In the genomic region with DNA sequence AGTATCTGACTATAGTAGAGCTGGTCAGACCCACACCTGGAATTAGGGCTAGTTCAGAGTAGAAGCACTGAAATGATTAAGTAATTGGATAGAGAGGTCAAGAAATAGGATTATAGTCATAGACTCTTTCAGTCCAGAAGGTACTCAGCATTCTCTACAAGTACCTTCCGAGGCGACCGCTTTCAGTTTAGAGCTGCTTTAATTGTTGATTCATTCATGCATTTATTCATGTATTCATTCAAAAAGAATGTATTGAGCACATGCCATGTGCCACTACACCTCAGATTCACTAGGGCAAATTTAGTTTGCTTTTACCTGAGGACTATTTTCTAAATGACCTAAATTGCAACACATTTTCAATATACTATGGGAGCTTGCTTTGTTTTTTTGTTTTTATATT, we compare ENCODE assay signal across 11 cellular contexts. TPM values are rescaled to one million over a fixed set of nuclear protein-coding genes. Genes with fewer than 3 reads are reported as not detected.
DNase-seq lines count a peak whose midpoint lies in the region; ATAC-seq and TF ChIP-seq lines count a peak whose summit lies in the region.
"Had no signal": no experiment of that assay in that cellular context is flagged by ENCODE, and none has a peak within 500 bp of the region (broad histone marks: within the 10 kb centered on the region; RNA-seq: fewer than 3 reads in every experiment).

No MANE protein-coding gene starts in this region.

- no peak overlapping the region for H2BK5ac ChIP-seq in trophoblast cell (ENCODE audit: low read depth, low read length, poor library complexity)

- no peak overlapping the region for H3K4me2 ChIP-seq in trophoblast cell (ENCODE audit: low read length)

- no peak overlapping the region for H3K4ac ChIP-seq in trophoblast cell (ENCODE audit: low read depth, low read length)

- peaks cover 1% of the 10 kb centered on the region for H3K79me2 ChIP-seq in trophoblast cell (ENCODE audit: control insufficient read depth, insufficient read depth, low read length, poor library complexity)

- no peak overlapping the region for H2AK5ac ChIP-seq in trophoblast cell (ENCODE audit: low read length)

- H3K4me3 ChIP-seq in trophoblast cell (ENCODE audit: low read depth, low read length) (no peak overlapping the region), suprapubic skin (no peak overlapping the region)

- H3K23ac ChIP-seq in trophoblast cell (ENCODE audit: low read length), result no peak overlapping the region

- no peak overlapping the region for H4K8ac ChIP-seq in trophoblast cell (ENCODE audit: low read depth, low read length)

- no CpG with 5 or more reads among the region's 3 CpGs for WGBS in trophoblast cell (ENCODE audit: extremely low coverage, insufficient coverage, insufficient read length)
- 59% methylated on average over 3 of the region's 3 CpGs for WGBS in suprapubic skin

- no peak overlapping the region for H3K14ac ChIP-seq in trophoblast cell (ENCODE audit: low read length)

- H2BK12ac ChIP-seq in trophoblast cell (ENCODE audit: low read length), result no peak overlapping the region

- H2BK120ac ChIP-seq in trophoblast cell (ENCODE audit: insufficient read depth, low read length, poor library complexity), result no peak overlapping the region

- ATAC-seq in GM18517 (IDR thresholded peaks at IDR 0.05; ENCODE audit: unreplicated experiment), result peak; percentile 20
- ATAC-seq in HG02981 (IDR thresholded peaks at IDR 0.05; ENCODE audit: unreplicated experiment), result peak; percentile 48
- peak; percentile 43 for ATAC-seq in SK-N-SH treated with all-trans-retinoic acid at 6 μM for 48 hours

- no peak overlapping the region for H3K18ac ChIP-seq in trophoblast cell (ENCODE audit: low read length)

- H4K91ac ChIP-seq in trophoblast cell (ENCODE audit: low read depth, low read length), result no peak overlapping the region

- H3K36me3 ChIP-seq in trophoblast cell (ENCODE audit: control insufficient read depth in 1 of 2, insufficient read depth in 2 of 2, low read length in 2 of 2) (peaks cover 3% of the 10 kb centered on the region in 2 experiments), suprapubic skin (no peaks in the 10 kb centered on the region)

- H3K9ac ChIP-seq in trophoblast cell (ENCODE audit: low read length), result no peak overlapping the region

- peak; percentile 11 to 44 for DNase-seq in trophoblast cell
- DNase-seq in activated CD4-positive, alpha-beta T cell treated with anti-CD3 and anti-CD28 coated beads, Interleukin-2, amount 50 U/mL, for 48 hours, result no peak
- DNase-seq in suprapubic skin (ENCODE audit: low spot score in 2 of 2), result no peak
- DNase-seq in iPS-NIHi7 (ENCODE audit: extremely low spot score), result no peak
- DNase-seq in NCI-H1092 (lab: John Stamatoyannopoulos, UW), result no peak
- DNase-seq: COR-L47, hippocampal formation, NCI-H748 treated with DMSO at 0.1 percent for 48 hours had no signal

- TF ChIP-seq CTCF in suprapubic skin (IDR thresholded peaks at IDR 0.05), result no peak

- TF ChIP-seq POLR2A in suprapubic skin (IDR thresholded peaks at IDR 0.05), result no peak

- no peak overlapping the region for H2AFZ ChIP-seq in trophoblast cell (ENCODE audit: insufficient read depth, low read length, poor library complexity)

- H3K4me1 ChIP-seq in trophoblast cell (ENCODE audit: control insufficient read depth in 1 of 2, insufficient read depth in 2 of 2, low read length in 2 of 2) (peaks cover 4 to 10% of the 10 kb centered on the region in 2 experiments), suprapubic skin (peaks cover 17% of the 10 kb centered on the region)

- no peaks in the 10 kb centered on the region for H3K9me3 ChIP-seq in trophoblast cell (ENCODE audit: insufficient read depth, low read depth, low read length)
- no peaks in the 10 kb centered on the region for H3K9me3 ChIP-seq in suprapubic skin

- no peaks in the 10 kb centered on the region for H3K79me1 ChIP-seq in trophoblast cell (ENCODE audit: low read length)

- H3K27ac ChIP-seq in trophoblast cell (ENCODE audit: low read depth, low read length), result no peak overlapping the region
- H3K27ac ChIP-seq in suprapubic skin, result no peak overlapping the region

- no peaks in the 10 kb centered on the region for H3K27me3 ChIP-seq in trophoblast cell (ENCODE audit: insufficient read depth, low read length)
- no peaks in the 10 kb centered on the region for H3K27me3 ChIP-seq in suprapubic skin

- TF ChIP-seq EP300 in suprapubic skin (IDR thresholded peaks at IDR 0.05), result no peak

- no peak overlapping the region for H4K12ac ChIP-seq in trophoblast cell (ENCODE audit: low read depth, low read length)

TF ChIP-seq in SK-N-SH treated with all-trans-retinoic acid at 6 μM for 48 hours, 23 proteins besides CTCF, POLR2A, EP300 and RAD21 (continues in another document):
- TF ChIP-seq ZNF70 (CRISPR knock-in tag; IDR thresholded peaks at IDR 0.05) (no peak), ISL1 (CRISPR knock-in tag; IDR thresholded peaks at IDR 0.05) (no peak), ARNTL (CRISPR knock-in tag; IDR thresholded peaks at IDR 0.05; ENCODE audit: borderline replicate concordance, low read depth) (no peak), ESRRG (CRISPR knock-in tag; IDR thresholded peaks at IDR 0.05) (no peak), TCF4 (CRISPR knock-in tag; IDR thresholded peaks at IDR 0.05; ENCODE audit: borderline replicate concordance) (no peak), ZFP30 (CRISPR knock-in tag; IDR thresholded peaks at IDR 0.05) (no peak), BACH2 (CRISPR knock-in tag; IDR thresholded peaks at IDR 0.05; ENCODE audit: borderline replicate concordance) (no peak), TOX (CRISPR knock-in tag; IDR thresholded peaks at IDR 0.05; ENCODE audit: borderline replicate concordance) (no peak), CSDC2 (CRISPR knock-in tag; IDR thresholded peaks at IDR 0.05) (no peak), PPARA (CRISPR knock-in tag; IDR thresholded peaks at IDR 0.05; ENCODE audit: borderline replicate concordance) (no peak), SNAI2 (CRISPR knock-in tag; IDR thresholded peaks at IDR 0.05) (no peak)
- TF ChIP-seq, protein P1, sequence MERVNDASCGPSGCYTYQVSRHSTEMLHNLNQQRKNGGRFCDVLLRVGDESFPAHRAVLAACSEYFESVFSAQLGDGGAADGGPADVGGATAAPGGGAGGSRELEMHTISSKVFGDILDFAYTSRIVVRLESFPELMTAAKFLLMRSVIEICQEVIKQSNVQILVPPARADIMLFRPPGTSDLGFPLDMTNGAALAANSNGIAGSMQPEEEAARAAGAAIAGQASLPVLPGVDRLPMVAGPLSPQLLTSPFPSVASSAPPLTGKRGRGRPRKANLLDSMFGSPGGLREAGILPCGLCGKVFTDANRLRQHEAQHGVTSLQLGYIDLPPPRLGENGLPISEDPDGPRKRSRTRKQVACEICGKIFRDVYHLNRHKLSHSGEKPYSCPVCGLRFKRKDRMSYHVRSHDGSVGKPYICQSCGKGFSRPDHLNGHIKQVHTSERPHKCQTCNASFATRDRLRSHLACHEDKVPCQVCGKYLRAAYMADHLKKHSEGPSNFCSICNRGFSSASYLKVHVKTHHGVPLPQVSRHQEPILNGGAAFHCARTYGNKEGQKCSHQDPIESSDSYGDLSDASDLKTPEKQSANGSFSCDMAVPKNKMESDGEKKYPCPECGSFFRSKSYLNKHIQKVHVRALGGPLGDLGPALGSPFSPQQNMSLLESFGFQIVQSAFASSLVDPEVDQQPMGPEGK (CRISPR knock-in tag; IDR thresholded peaks at IDR 0.05; ENCODE audit: borderline replicate concordance), result no peak
- TF ChIP-seq, protein P2, sequence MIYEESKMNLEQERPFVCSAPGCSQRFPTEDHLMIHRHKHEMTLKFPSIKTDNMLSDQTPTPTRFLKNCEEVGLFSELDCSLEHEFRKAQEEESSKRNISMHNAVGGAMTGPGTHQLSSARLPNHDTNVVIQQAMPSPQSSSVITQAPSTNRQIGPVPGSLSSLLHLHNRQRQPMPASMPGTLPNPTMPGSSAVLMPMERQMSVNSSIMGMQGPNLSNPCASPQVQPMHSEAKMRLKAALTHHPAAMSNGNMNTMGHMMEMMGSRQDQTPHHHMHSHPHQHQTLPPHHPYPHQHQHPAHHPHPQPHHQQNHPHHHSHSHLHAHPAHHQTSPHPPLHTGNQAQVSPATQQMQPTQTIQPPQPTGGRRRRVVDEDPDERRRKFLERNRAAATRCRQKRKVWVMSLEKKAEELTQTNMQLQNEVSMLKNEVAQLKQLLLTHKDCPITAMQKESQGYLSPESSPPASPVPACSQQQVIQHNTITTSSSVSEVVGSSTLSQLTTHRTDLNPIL (CRISPR knock-in tag; IDR thresholded peaks at IDR 0.05; ENCODE audit: low read depth), result no peak
- TF ChIP-seq, protein P3, sequence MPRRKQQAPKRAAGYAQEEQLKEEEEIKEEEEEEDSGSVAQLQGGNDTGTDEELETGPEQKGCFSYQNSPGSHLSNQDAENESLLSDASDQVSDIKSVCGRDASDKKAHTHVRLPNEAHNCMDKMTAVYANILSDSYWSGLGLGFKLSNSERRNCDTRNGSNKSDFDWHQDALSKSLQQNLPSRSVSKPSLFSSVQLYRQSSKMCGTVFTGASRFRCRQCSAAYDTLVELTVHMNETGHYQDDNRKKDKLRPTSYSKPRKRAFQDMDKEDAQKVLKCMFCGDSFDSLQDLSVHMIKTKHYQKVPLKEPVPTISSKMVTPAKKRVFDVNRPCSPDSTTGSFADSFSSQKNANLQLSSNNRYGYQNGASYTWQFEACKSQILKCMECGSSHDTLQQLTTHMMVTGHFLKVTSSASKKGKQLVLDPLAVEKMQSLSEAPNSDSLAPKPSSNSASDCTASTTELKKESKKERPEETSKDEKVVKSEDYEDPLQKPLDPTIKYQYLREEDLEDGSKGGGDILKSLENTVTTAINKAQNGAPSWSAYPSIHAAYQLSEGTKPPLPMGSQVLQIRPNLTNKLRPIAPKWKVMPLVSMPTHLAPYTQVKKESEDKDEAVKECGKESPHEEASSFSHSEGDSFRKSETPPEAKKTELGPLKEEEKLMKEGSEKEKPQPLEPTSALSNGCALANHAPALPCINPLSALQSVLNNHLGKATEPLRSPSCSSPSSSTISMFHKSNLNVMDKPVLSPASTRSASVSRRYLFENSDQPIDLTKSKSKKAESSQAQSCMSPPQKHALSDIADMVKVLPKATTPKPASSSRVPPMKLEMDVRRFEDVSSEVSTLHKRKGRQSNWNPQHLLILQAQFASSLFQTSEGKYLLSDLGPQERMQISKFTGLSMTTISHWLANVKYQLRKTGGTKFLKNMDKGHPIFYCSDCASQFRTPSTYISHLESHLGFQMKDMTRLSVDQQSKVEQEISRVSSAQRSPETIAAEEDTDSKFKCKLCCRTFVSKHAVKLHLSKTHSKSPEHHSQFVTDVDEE (CRISPR knock-in tag; IDR thresholded peaks at IDR 0.05), result no peak

RNA-seq across cellular contexts. Expression of a gene that starts 48.7 kb away (rescaled TPM):
- 49.0 and 54.7 TPM in 2 replicates for polyA plus RNA-seq in trophoblast cell (2013)
- 100 to 1,000 TPM in 2 of 4 donors, 10 to 100 TPM in 2; 72.6 to 162 (median 112) TPM for total RNA-seq in suprapubic skin

Comparison
In these comparisons a context has a peak if more than half of its experiments do, and no peak if none do; other contexts are left out.
1. DNase-seq: peak in trophoblast cell (2 of 2); none in activated CD4-positive, alpha-beta T cell treated with anti-CD3 and anti-CD28 coated beads, Interleukin-2, amount 50 U/mL, for 48 hours (0 of 2), suprapubic skin (0 of 2), iPS-NIHi7 (single experiment) and NCI-H1092 (single experiment).
2. Peak in every context shown above with its lines, with median percentiles within 50 percentile points of each other: ATAC-seq.